ENCODE assay signal across 8 cellular contexts in the genomic region with DNA sequence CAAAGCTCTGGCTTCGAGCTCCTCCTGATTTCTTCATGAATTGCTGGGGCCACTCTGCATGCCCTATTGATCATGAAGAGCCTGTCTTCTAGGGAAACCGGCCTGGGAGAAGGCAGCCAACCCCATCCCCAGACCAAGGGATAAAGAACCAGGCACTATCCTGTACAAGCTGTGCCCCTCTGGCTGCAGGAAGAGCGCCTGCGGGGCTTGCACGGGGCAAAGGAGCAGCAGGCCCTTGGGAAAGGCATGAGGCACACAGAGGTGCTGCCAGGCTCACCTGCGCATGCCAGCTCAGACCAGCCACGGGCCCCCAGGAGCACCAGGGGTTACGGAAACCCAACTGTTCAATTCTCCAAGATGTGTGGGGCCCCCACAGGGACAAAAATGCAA. TPM values are rescaled to one million over a fixed set of nuclear protein-coding genes. Genes with fewer than 3 reads are reported as not detected.
DNase-seq lines count a peak whose midpoint lies in the region; ATAC-seq and TF ChIP-seq lines count a peak whose summit lies in the region.

No MANE protein-coding gene starts in this region.

- H3K36me3 Mint-ChIP-seq in Caco-2 (ENCODE audit: insufficient read depth, unreplicated experiment), result peaks cover 6% of the 10 kb centered on the region

- peaks cover 14% of the 10 kb centered on the region for H3K4me1 ChIP-seq in Caco-2
- peaks cover 6% of the 10 kb centered on the region for H3K4me1 ChIP-seq in endocrine pancreas (ENCODE audit: control insufficient read depth, insufficient read depth, low read length)
- H3K4me1 ChIP-seq in osteoblast (ENCODE audit: insufficient read depth, low read length), result peaks cover 20% of the 10 kb centered on the region

- no peak overlapping the region for H2AFZ ChIP-seq in osteoblast (ENCODE audit: low read length)

- no peaks in the 10 kb centered on the region for H3K9me3 Mint-ChIP-seq in Caco-2 (ENCODE audit: unreplicated experiment)

- POLR2A ChIA-PET in Caco-2 (lab: Charles Lee), result interaction anchor here (1.0 to 2.2 kb wide), 2 partner anchors 70 to 71 kb away, joined by 4 to 10 read pairs; a partner anchor contains a TSS

- no peaks in the 10 kb centered on the region for H3K27me3 ChIP-seq in Caco-2 (replicated peaks; ENCODE audit: control insufficient read depth, insufficient read depth, low read length)
- H3K27me3 ChIP-seq in endocrine pancreas (ENCODE audit: control insufficient read depth, insufficient read depth, low read length), result no peaks in the 10 kb centered on the region
- H3K27me3 ChIP-seq in osteoblast (ENCODE audit: insufficient read depth, low read length), result no peaks in the 10 kb centered on the region

- peak overlapping the region; percentile 84 for H3K4me2 ChIP-seq in osteoblast (ENCODE audit: insufficient read depth, low read length)

- no peak overlapping the region for H3K27ac ChIP-seq in osteoblast (ENCODE audit: low read depth, low read length)

- CTCF ChIA-PET in Caco-2 (lab: Charles Lee), result interaction anchor here (0.7 to 4.0 kb wide), 23 partner anchors 8 to 162 kb away, joined by 3 to 20 read pairs (median 5); a partner anchor contains a TSS

- intact Hi-C loops in Caco-2 (cut with micrococcal nuclease; ENCODE audit: unreplicated experiment), result loop anchor here (1.0 kb wide), 2 partner anchors 26 to 106 kb away; no protein-coding TSS in a partner anchor

- DNase-seq in Caco-2, result no peak
- DNase-seq in NCI-H526 treated with DMSO at 0.1 percent for 48 hours (lab: John Stamatoyannopoulos, UW), result peak; percentile 56
- peak; percentile 66 for DNase-seq in osteoblast (ENCODE audit: insufficient read length, low spot score, missing footprints)
- no peak for DNase-seq in NCI-H1436 (lab: John Stamatoyannopoulos, UW)
- DNase-seq in activated effector memory CD4-positive, alpha-beta T cell treated with Interleukin-2 at 50 U/mL for 16 hours, result no peak
- DNase-seq in H4 (ENCODE audit: low spot score), result no peak

- TF ChIP-seq CTCF in Caco-2 (IDR thresholded peaks at IDR 0.05; ENCODE audit: insufficient read depth in 1 of 2, low read depth in 1 of 2, low read length in 1 of 2, severe bottlenecking in 1 of 2, unreplicated experiment in 1 of 2) (no peak), osteoblast (IDR thresholded peaks at IDR 0.05; ENCODE audit: extremely low read depth, low read depth, low read length) (no peak)

- BruUV-seq in Caco-2 (replicated peaks; lab: Mats Ljungman, UMichigan), result no TSS peak

- no peaks in the 10 kb centered on the region for H3K9me3 ChIP-seq in Caco-2
- no peaks in the 10 kb centered on the region for H3K9me3 ChIP-seq in endocrine pancreas (ENCODE audit: control insufficient read depth, low read length)
- no peaks in the 10 kb centered on the region for H3K9me3 ChIP-seq in osteoblast (ENCODE audit: low read depth, low read length)

- H3K4me3 ChIP-seq in Caco-2 (ENCODE audit: low read depth, low read length) (peak overlapping the region; percentile 2; the same call in 1 of the 2 replicates), endocrine pancreas (ENCODE audit: control insufficient read depth, insufficient read depth, low read length) (peak overlapping the region; percentile 15), osteoblast (ENCODE audit: insufficient read depth, low read length) (peak overlapping the region; percentile 77)

- peaks cover 29% of the 10 kb centered on the region for H4K20me1 ChIP-seq in osteoblast (ENCODE audit: insufficient read depth, low read length)

- no peak overlapping the region for H3K27ac Mint-ChIP-seq in Caco-2 (ENCODE audit: unreplicated experiment)

- peaks cover 16% of the 10 kb centered on the region for H3K4me1 Mint-ChIP-seq in Caco-2 (ENCODE audit: low read depth, unreplicated experiment)

- H3K79me2 ChIP-seq in osteoblast (ENCODE audit: insufficient read depth, low read length), result peaks cover 11% of the 10 kb centered on the region

- no peak for ATAC-seq in HG02759 (IDR thresholded peaks at IDR 0.05; ENCODE audit: unreplicated experiment)

- H3K4me3 Mint-ChIP-seq in Caco-2 (ENCODE audit: unreplicated experiment), result peak overlapping the region; percentile 85

- H3K36me3 ChIP-seq in Caco-2 (ENCODE audit: control insufficient read depth, insufficient read depth, low read length), result no peaks in the 10 kb centered on the region; the same call in 1 of the 2 replicates
- H3K36me3 ChIP-seq in endocrine pancreas (ENCODE audit: control insufficient read depth, insufficient read depth, low read length), result no peaks in the 10 kb centered on the region
- no peaks in the 10 kb centered on the region for H3K36me3 ChIP-seq in osteoblast (ENCODE audit: insufficient read depth, low read length)

- no peaks in the 10 kb centered on the region for H3K27me3 Mint-ChIP-seq in Caco-2 (ENCODE audit: insufficient read depth, unreplicated experiment)

- no peak overlapping the region for H3K9ac ChIP-seq in endocrine pancreas (ENCODE audit: control insufficient read depth, insufficient read depth, low read length)

RNA-seq across cellular contexts. Expression of a gene that starts 2.1 kb away (rescaled TPM):
- total RNA-seq in Caco-2 (2022), result 57.9 and 60.1 TPM in 2 replicates
- 25.0 and 25.3 TPM in 2 replicates for total RNA-seq in osteoblast
- total RNA-seq in H4 (2014; rRNA removed; shearing (Covaris generic)), result 18.8 and 24.0 TPM in 2 replicates

Comparison
In these comparisons a context has a peak if more than half of its experiments do, and no peak if none do; other contexts are left out.
1. DNase-seq: peak in NCI-H526 treated with DMSO at 0.1 percent for 48 hours (single experiment) and osteoblast (single experiment); none in Caco-2 (0 of 2), NCI-H1436 (single experiment), activated effector memory CD4-positive, alpha-beta T cell treated with Interleukin-2 at 50 U/mL for 16 hours (single experiment) and H4 (single experiment).
2. H3K4me3 ChIP-seq: peak in every context shown above with its lines; median percentile 77 in osteoblast; 15 in endocrine pancreas; 2 in Caco-2.